In the genomic region with DNA sequence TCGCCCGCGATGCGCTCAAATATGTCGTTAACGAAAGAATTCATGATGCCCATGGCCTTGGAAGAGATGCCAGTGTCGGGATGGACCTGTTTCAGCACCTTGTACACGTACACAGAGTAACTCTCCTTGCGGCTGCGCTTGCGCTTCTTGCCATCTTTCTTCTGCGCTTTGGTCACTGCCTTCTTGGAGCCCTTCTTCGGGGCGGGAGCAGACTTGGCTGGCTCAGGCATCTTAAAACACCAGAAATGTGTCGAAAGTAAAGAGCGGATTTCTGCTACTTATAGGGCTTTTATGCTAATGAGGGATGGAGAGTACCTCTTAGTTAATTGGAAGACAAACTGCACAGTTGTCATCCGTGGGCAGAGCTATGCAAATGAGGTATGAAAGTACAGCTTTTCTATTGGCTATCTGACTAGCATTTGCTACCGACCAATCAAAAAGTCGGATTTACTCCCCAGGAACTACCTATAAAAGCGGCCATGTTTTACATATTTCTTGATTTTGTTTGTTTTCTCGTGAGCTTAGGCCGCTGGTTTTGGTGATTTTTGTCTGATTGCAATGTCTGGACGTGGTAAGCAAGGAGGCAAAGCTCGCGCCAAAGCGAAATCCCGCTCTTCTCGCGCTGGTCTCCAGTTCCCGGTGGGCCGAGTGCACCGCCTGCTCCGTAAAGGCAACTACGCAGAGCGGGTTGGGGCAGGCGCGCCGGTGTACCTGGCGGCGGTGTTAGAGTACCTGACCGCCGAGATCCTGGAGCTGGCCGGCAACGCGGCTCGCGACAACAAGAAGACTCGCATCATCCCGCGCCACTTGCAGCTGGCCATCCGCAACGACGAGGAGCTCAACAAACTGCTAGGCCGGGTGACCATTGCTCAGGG, we compare ENCODE assay signal across 1 cellular context.
TF ChIP-seq lines count a peak whose summit lies in the region.

No MANE protein-coding gene starts in this region.

TF ChIP-seq in HEK293, 187 proteins besides CTCF, POLR2A, EP300 and RAD21 (continued from another document and continues in another):
- TF ChIP-seq, protein P1, sequence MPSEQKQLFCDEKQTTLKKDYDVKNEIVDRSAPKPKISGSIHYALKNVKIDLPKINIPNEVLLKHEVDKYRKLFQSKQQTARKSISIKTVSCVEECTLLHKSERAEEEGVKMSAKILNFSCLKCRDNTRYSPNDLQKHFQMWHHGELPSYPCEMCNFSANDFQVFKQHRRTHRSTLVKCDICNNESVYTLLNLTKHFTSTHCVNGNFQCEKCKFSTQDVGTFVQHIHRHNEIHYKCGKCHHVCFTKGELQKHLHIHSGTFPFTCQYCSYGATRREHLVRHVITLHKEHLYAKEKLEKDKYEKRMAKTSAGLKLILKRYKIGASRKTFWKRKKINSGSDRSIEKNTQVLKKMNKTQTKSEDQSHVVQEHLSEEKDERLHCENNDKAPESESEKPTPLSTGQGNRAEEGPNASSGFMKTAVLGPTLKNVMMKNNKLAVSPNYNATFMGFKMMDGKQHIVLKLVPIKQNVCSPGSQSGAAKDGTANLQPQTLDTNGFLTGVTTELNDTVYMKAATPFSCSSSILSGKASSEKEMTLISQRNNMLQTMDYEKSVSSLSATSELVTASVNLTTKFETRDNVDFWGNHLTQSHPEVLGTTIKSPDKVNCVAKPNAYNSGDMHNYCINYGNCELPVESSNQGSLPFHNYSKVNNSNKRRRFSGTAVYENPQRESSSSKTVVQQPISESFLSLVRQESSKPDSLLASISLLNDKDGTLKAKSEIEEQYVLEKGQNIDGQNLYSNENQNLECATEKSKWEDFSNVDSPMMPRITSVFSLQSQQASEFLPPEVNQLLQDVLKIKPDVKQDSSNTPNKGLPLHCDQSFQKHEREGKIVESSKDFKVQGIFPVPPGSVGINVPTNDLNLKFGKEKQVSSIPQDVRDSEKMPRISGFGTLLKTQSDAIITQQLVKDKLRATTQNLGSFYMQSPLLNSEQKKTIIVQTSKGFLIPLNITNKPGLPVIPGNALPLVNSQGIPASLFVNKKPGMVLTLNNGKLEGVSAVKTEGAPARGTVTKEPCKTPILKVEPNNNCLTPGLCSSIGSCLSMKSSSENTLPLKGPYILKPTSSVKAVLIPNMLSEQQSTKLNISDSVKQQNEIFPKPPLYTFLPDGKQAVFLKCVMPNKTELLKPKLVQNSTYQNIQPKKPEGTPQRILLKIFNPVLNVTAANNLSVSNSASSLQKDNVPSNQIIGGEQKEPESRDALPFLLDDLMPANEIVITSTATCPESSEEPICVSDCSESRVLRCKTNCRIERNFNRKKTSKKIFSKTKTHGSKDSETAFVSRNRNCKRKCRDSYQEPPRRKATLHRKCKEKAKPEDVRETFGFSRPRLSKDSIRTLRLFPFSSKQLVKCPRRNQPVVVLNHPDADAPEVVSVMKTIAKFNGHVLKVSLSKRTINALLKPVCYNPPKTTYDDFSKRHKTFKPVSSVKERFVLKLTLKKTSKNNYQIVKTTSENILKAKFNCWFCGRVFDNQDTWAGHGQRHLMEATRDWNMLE (tag by site-specific recombination; conservative IDR thresholded peaks at IDR 0.05; ENCODE audit: low read depth) = no peak
- TF ChIP-seq ZNF239 (tag by site-specific recombination; IDR thresholded peaks at IDR 0.05) (0 out of 2 replicates have a peak, but pooled peaks have one; percentile 34), SCRT2 (tag by site-specific recombination; IDR thresholded peaks at IDR 0.05) (no peak), HOXD13 (CRISPR knock-in tag; IDR thresholded peaks at IDR 0.05; ENCODE audit: borderline replicate concordance) (peak; percentile 47; the same call in 1 of the 2 replicates), ZNF335 (tag by site-specific recombination; conservative IDR thresholded peaks at IDR 0.05) (peak; percentile 79), ZNF514 (tag by site-specific recombination; IDR thresholded peaks at IDR 0.05) (no peak), HOXA7 (CRISPR knock-in tag; IDR thresholded peaks at IDR 0.05; ENCODE audit: borderline replicate concordance) (no peak), GLI4 (tag by site-specific recombination; IDR thresholded peaks at IDR 0.05) (no peak; the same call in 1 of the 2 replicates), ZNF629 (tag by site-specific recombination; IDR thresholded peaks at IDR 0.05) (peak; percentile 46; the same call in 1 of the 2 replicates), TRIM28 (IDR thresholded peaks at IDR 0.05; ENCODE audit: borderline replicate concordance, low read length) (no peak), ZNF10 (tag by site-specific recombination; IDR thresholded peaks at IDR 0.05) (no peak), ZNF549 (tag by site-specific recombination; IDR thresholded peaks at IDR 0.05) (no peak), ZNF555 (tag by site-specific recombination; conservative IDR thresholded peaks at IDR 0.05) (no peak), SP7 (tag by site-specific recombination; IDR thresholded peaks at IDR 0.05) (peak; percentile 55), SP3 (tag by site-specific recombination; IDR thresholded peaks at IDR 0.05) (peak; percentile 50), ZIC2 (tag by site-specific recombination; IDR thresholded peaks at IDR 0.05) (no peak), BCL11B (tag by site-specific recombination; IDR thresholded peaks at IDR 0.05; ENCODE audit: low read depth) (no peak), HOXC10 (CRISPR knock-in tag; IDR thresholded peaks at IDR 0.05) (no peak), ZNF175 (tag by site-specific recombination; IDR thresholded peaks at IDR 0.05) (no peak), ZNF777 (tag by site-specific recombination; IDR thresholded peaks at IDR 0.05; ENCODE audit: borderline replicate concordance) (no peak), SALL2 (tag by site-specific recombination; IDR thresholded peaks at IDR 0.05; ENCODE audit: borderline replicate concordance) (no peak), ZNF2 (tag by site-specific recombination; IDR thresholded peaks at IDR 0.05) (peak; percentile 23; the same call in 1 of the 2 replicates), WT1 (tag by site-specific recombination; IDR thresholded peaks at IDR 0.05) (peak; percentile 12; the same call in 1 of the 2 replicates), BCL11A (tag by site-specific recombination; IDR thresholded peaks at IDR 0.05; ENCODE audit: low read depth) (0 out of 2 replicates have a peak, but pooled peaks have one; percentile 35), ZBTB17 (tag by site-specific recombination; IDR thresholded peaks at IDR 0.05) (peak; percentile 57), IKZF3 (tag by site-specific recombination; IDR thresholded peaks at IDR 0.05) (0 out of 2 replicates have a peak, but pooled peaks have one; percentile 21), OVOL3 (tag by site-specific recombination; IDR thresholded peaks at IDR 0.05) (no peak), ZXDB (tag by site-specific recombination; IDR thresholded peaks at IDR 0.05) (peak; percentile 53; the same call in 1 of the 2 replicates), YY1 (tag by site-specific recombination; IDR thresholded peaks at IDR 0.05) (peak; percentile 60), ZSCAN23 (tag by site-specific recombination; IDR thresholded peaks at IDR 0.05) (peak; percentile 75; the same call in 1 of the 2 replicates), ZFP69B (tag by site-specific recombination; IDR thresholded peaks at IDR 0.05) (peak; percentile 71; the same call in 1 of the 2 replicates), KLF9 (tag by site-specific recombination; IDR thresholded peaks at IDR 0.05; ENCODE audit: low read depth) (peak; percentile 40; the same call in 1 of the 2 replicates), ZFP37 (tag by site-specific recombination; IDR thresholded peaks at IDR 0.05) (0 out of 2 replicates have a peak, but pooled peaks have one; percentile 87), ZBTB8A (tag by site-specific recombination; IDR thresholded peaks at IDR 0.05) (0 out of 2 replicates have a peak, but pooled peaks have one; percentile 22), ZNF248 (tag by site-specific recombination; IDR thresholded peaks at IDR 0.05) (no peak), ZNF768 (tag by site-specific recombination; IDR thresholded peaks at IDR 0.05) (no peak), ZNF560 (tag by site-specific recombination; IDR thresholded peaks at IDR 0.05; ENCODE audit: borderline replicate concordance) (no peak), GLI2 (tag by site-specific recombination; IDR thresholded peaks at IDR 0.05; ENCODE audit: borderline replicate concordance, low read depth) (no peak), ZNF600 (tag by site-specific recombination; IDR thresholded peaks at IDR 0.05) (peak; percentile 71), ZNF394 (tag by site-specific recombination; IDR thresholded peaks at IDR 0.05; ENCODE audit: borderline replicate concordance) (peak; percentile 93)
- TF ChIP-seq, protein P2, sequence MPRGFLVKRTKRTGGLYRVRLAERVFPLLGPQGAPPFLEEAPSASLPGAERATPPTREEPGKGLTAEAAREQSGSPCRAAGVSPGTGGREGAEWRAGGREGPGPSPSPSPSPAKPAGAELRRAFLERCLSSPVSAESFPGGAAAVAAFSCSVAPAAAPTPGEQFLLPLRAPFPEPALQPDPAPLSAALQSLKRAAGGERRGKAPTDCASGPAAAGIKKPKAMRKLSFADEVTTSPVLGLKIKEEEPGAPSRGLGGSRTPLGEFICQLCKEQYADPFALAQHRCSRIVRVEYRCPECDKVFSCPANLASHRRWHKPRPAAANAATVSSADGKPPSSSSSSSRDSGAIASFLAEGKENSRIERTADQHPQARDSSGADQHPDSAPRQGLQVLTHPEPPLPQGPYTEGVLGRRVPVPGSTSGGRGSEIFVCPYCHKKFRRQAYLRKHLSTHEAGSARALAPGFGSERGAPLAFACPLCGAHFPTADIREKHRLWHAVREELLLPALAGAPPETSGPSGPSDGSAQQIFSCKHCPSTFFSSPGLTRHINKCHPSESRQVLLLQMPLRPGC (tag by site-specific recombination; IDR thresholded peaks at IDR 0.05) = 0 out of 2 replicates have a peak, but pooled peaks have one; percentile 32
- TF ChIP-seq, protein P3, sequence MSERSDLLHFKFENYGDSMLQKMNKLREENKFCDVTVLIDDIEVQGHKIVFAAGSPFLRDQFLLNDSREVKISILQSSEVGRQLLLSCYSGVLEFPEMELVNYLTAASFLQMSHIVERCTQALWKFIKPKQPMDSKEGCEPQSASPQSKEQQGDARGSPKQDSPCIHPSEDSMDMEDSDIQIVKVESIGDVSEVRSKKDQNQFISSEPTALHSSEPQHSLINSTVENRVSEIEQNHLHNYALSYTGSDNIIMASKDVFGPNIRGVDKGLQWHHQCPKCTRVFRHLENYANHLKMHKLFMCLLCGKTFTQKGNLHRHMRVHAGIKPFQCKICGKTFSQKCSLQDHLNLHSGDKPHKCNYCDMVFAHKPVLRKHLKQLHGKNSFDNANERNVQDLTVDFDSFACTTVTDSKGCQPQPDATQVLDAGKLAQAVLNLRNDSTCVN (tag by site-specific recombination; optimal IDR thresholded peaks at IDR 0.05) = peak; percentile 64
- TF ChIP-seq, protein P4, sequence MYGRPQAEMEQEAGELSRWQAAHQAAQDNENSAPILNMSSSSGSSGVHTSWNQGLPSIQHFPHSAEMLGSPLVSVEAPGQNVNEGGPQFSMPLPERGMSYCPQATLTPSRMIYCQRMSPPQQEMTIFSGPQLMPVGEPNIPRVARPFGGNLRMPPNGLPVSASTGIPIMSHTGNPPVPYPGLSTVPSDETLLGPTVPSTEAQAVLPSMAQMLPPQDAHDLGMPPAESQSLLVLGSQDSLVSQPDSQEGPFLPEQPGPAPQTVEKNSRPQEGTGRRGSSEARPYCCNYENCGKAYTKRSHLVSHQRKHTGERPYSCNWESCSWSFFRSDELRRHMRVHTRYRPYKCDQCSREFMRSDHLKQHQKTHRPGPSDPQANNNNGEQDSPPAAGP (tag by site-specific recombination; IDR thresholded peaks at IDR 0.05) = no peak
- TF ChIP-seq, protein P5, sequence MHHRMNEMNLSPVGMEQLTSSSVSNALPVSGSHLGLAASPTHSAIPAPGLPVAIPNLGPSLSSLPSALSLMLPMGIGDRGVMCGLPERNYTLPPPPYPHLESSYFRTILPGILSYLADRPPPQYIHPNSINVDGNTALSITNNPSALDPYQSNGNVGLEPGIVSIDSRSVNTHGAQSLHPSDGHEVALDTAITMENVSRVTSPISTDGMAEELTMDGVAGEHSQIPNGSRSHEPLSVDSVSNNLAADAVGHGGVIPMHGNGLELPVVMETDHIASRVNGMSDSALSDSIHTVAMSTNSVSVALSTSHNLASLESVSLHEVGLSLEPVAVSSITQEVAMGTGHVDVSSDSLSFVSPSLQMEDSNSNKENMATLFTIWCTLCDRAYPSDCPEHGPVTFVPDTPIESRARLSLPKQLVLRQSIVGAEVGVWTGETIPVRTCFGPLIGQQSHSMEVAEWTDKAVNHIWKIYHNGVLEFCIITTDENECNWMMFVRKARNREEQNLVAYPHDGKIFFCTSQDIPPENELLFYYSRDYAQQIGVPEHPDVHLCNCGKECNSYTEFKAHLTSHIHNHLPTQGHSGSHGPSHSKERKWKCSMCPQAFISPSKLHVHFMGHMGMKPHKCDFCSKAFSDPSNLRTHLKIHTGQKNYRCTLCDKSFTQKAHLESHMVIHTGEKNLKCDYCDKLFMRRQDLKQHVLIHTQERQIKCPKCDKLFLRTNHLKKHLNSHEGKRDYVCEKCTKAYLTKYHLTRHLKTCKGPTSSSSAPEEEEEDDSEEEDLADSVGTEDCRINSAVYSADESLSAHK (tag by site-specific recombination; IDR thresholded peaks at IDR 0.05) = no peak
- TF ChIP-seq, protein P6, sequence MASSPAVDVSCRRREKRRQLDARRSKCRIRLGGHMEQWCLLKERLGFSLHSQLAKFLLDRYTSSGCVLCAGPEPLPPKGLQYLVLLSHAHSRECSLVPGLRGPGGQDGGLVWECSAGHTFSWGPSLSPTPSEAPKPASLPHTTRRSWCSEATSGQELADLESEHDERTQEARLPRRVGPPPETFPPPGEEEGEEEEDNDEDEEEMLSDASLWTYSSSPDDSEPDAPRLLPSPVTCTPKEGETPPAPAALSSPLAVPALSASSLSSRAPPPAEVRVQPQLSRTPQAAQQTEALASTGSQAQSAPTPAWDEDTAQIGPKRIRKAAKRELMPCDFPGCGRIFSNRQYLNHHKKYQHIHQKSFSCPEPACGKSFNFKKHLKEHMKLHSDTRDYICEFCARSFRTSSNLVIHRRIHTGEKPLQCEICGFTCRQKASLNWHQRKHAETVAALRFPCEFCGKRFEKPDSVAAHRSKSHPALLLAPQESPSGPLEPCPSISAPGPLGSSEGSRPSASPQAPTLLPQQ (tag by site-specific recombination; IDR thresholded peaks at IDR 0.05) = peak; percentile 70
- TF ChIP-seq, protein P7, sequence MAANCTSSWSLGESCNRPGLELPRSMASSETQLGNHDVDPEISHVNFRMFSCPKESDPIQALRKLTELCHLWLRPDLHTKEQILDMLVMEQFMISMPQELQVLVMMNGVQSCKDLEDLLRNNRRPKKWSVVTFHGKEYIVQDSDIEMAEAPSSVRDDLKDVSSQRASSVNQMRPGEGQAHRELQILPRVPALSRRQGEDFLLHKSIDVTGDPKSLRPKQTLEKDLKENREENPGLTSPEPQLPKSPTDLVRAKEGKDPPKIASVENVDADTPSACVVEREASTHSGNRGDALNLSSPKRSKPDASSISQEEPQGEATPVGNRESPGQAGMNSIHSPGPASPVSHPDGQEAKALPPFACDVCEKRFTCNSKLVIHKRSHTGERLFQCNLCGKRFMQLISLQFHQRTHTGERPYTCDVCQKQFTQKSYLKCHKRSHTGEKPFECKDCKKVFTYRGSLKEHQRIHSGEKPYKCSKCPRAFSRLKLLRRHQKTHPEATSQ (tag by site-specific recombination; IDR thresholded peaks at IDR 0.05) = no peak
- TF ChIP-seq, protein P8, sequence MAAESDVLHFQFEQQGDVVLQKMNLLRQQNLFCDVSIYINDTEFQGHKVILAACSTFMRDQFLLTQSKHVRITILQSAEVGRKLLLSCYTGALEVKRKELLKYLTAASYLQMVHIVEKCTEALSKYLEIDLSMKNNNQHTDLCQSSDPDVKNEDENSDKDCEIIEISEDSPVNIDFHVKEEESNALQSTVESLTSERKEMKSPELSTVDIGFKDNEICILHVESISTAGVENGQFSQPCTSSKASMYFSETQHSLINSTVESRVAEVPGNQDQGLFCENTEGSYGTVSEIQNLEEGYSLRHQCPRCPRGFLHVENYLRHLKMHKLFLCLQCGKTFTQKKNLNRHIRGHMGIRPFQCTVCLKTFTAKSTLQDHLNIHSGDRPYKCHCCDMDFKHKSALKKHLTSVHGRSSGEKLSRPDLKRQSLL (tag by site-specific recombination; IDR thresholded peaks at IDR 0.05) = peak; percentile 81
